In the genomic region with DNA sequence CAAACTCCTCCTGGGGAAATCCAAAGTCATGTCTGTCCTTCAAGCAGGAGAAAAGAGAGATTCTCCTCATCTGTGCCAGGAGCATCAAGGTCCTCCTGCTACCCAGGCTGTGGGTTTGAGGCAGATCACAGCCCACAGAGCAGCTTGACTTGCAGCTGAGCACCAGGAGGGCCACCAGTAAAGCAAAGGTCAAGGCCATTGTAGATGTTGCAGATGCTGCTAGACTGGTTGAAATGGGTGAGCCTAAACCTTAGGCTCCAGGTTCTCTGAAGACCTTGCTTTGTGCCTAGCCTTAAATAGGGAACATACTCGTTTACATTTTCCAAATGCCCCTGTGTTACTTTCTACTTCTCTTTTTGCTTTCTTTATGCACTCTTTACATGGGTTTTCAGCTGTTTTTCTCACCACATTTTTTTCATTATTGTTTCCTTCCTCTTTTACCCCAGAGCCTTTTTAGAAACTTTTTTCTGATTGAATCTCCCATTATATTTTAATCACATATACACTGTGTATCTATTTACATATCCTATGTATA, we compare ENCODE assay signal across 20 cellular contexts. TPM values are rescaled to one million over a fixed set of nuclear protein-coding genes. Genes with fewer than 3 reads are reported as not detected.
A peak's percentile ranks its signal among the peaks of the same experiment; 100 is the strongest.
DNase-seq lines count a peak whose midpoint lies in the region; ATAC-seq and FAIRE-seq lines count a peak whose summit lies in the region.
"Had no signal": no experiment of that assay in that cellular context is flagged by ENCODE, and none has a peak within 500 bp of the region (broad histone marks: within the 10 kb centered on the region; RNA-seq: fewer than 3 reads in every experiment).

IFNA2 (minus strand) TSS at position 268 of the 535 bp plus-strand sequence; CDS start at position 199, 69 bp downstream.

- H3K4me3 Mint-ChIP-seq in IgD-negative memory B cell = peak within 1 kb of the TSS in 3 of 4 donors; percentile 5 to 19 (median 10)
- H3K4me3 Mint-ChIP-seq in stimulated activated naive B cell treated with anti-CD40 and anti-IgM and Interleukin-4, amounts not matched to agents 10 μg/mL and 1 μg/mL and 100 μg/mL, for 72 hours = no peak within 1 kb of the TSS
- H3K4me3 Mint-ChIP-seq: activated naive CD8-positive, alpha-beta T cell; endodermal cell had no signal

- no peak within 1 kb of the TSS for H3K4me3 ChIP-seq in small intestine (ENCODE audit: low read depth in 1 of 2, low read length in 2 of 2)
- H3K4me3 ChIP-seq: testis had no signal

- H3K27ac ChIP-seq in small intestine (ENCODE audit: low read depth in 1 of 2, low read length in 1 of 2) = no peak within 1 kb of the TSS
- H3K27ac ChIP-seq: testis had no signal

- peaks cover 3% of the 10 kb centered on the region for H3K36me3 Mint-ChIP-seq in IgD-negative memory B cell
- no peaks in the 10 kb centered on the region for H3K36me3 Mint-ChIP-seq in stimulated activated naive B cell treated with anti-CD40 and anti-IgM and Interleukin-4, amounts not matched to agents 10 μg/mL and 1 μg/mL and 100 μg/mL, for 72 hours
- H3K36me3 Mint-ChIP-seq: activated naive CD8-positive, alpha-beta T cell had no signal

- no peaks in the 10 kb centered on the region for H3K36me3 ChIP-seq in small intestine (ENCODE audit: control insufficient read depth in 2 of 2, insufficient read depth in 2 of 2, low read length in 2 of 2)

- no peaks in the 10 kb centered on the region for H3K9me3 ChIP-seq in small intestine (ENCODE audit: control insufficient read depth, low read depth)
- H3K9me3 ChIP-seq: Caco-2, testis had no signal

- H3K4me1 Mint-ChIP-seq in IgD-negative memory B cell = peaks cover 14 to 29% (median 29%) of the 10 kb centered on the region in 3 donors
- H3K4me1 Mint-ChIP-seq in stimulated activated naive B cell treated with anti-CD40 and anti-IgM and Interleukin-4, amounts not matched to agents 10 μg/mL and 1 μg/mL and 100 μg/mL, for 72 hours = peaks cover 19 to 26% of the 10 kb centered on the region in 2 donors

- peaks cover 28% of the 10 kb centered on the region for H3K27me3 Mint-ChIP-seq in IgD-negative memory B cell
- peaks cover 30 to 44% of the 10 kb centered on the region in 2 donors for H3K27me3 Mint-ChIP-seq in stimulated activated naive B cell treated with anti-CD40 and anti-IgM and Interleukin-4, amounts not matched to agents 10 μg/mL and 1 μg/mL and 100 μg/mL, for 72 hours

- peak; percentile 46 to 54 for ATAC-seq in stimulated activated naive B cell treated with anti-CD40 and anti-IgM and Interleukin-4, amounts not matched to agents 10 μg/mL and 1 μg/mL and 100 μg/mL, for 72 hours (replicated peaks)
- ATAC-seq: left lobe of liver, Panc1 had no signal

- WGBS in small intestine, 3 donors = 42 to 61% (median 48%) methylated on average over 1 of the region's 1 CpG

- H3K27ac Mint-ChIP-seq in IgD-negative memory B cell = peak within 1 kb of the TSS; percentile 31 to 64 (median 41)
- no peak within 1 kb of the TSS for H3K27ac Mint-ChIP-seq in stimulated activated naive B cell treated with anti-CD40 and anti-IgM and Interleukin-4, amounts not matched to agents 10 μg/mL and 1 μg/mL and 100 μg/mL, for 72 hours
- H3K27ac Mint-ChIP-seq: activated naive CD8-positive, alpha-beta T cell; endodermal cell had no signal

- H3K27me3 ChIP-seq in small intestine (ENCODE audit: control insufficient read depth in 2 of 2, insufficient read depth in 2 of 2, low read length in 2 of 2) = no peaks in the 10 kb centered on the region
- H3K27me3 ChIP-seq: testis had no signal

- H3K4me1 ChIP-seq in small intestine (ENCODE audit: control insufficient read depth in 2 of 2, insufficient read depth in 1 of 2, low read depth in 1 of 2, low read length in 1 of 2) = no peaks in the 10 kb centered on the region
- H3K4me1 ChIP-seq: Caco-2, testis had no signal

- FAIRE-seq in GM18507 (lab: Jason Lieb, UNC) (peak; percentile 86), small intestine (lab: Jason Lieb, UNC) (no peak)

- DNase-seq in GM18507 (ENCODE audit: extremely low spot score, insufficient read length, low read depth) = no peak
- peak; percentile 64 for DNase-seq in SIG-M5 (lab: John Stamatoyannopoulos, UW)
- DNase-seq in stimulated activated naive B cell treated with anti-CD40 and anti-IgM and Interleukin-4, amounts not matched to agents 10 μg/mL and 1 μg/mL and 100 μg/mL, for 72 hours = no peak
- no peak for DNase-seq in occipital lobe (lab: John Stamatoyannopoulos, UW)
- DNase-seq in small intestine = no peak
- DNase-seq in DMS53 treated with DMSO at 0.1 percent for 48 hours (lab: John Stamatoyannopoulos, UW; ENCODE audit: unreplicated experiment) = no peak
- DNase-seq: activated CD4-positive, alpha-beta T cell treated with anti-CD3 and anti-CD28 coated beads for 1 hour; Caco-2; endodermal cell; NCI-H1694; NCI-H774; retina; T1000; testis had no signal

- peaks cover 0 to 3% (median 0%) of the 10 kb centered on the region in 3 donors for H3K9me3 Mint-ChIP-seq in IgD-negative memory B cell
- H3K9me3 Mint-ChIP-seq in stimulated activated naive B cell treated with anti-CD40 and anti-IgM and Interleukin-4, amounts not matched to agents 10 μg/mL and 1 μg/mL and 100 μg/mL, for 72 hours = no peaks in the 10 kb centered on the region
- H3K9me3 Mint-ChIP-seq: endodermal cell had no signal

RNA-seq across cellular contexts. Expression of gene IFNA2, which starts in this region (rescaled TPM):
- polyA plus RNA-seq in IgD-negative memory B cell = not detected
- total RNA-seq in occipital lobe = not detected
- polyA plus RNA-seq in small intestine = not detected
- total RNA-seq: Caco-2, endodermal cell, HT1080, left lobe of liver, SK-MEL-5 had no signal

Comparison
In these comparisons a context has a peak if more than half of its experiments do, and no peak if none do; other contexts are left out.
1. H3K4me3 Mint-ChIP-seq: peak in IgD-negative memory B cell (3 of 4); none in stimulated activated naive B cell treated with anti-CD40 and anti-IgM and Interleukin-4, amounts not matched to agents 10 μg/mL and 1 μg/mL and 100 μg/mL, for 72 hours (0 of 2).